Comparison of ENCODE assay signal across 27 cellular contexts in genomic region chrX:16873106-16873505, GRCh38. TPM values are rescaled to one million over a fixed set of nuclear protein-coding genes. Genes with fewer than 3 reads are reported as not detected.
DNase-seq lines count a peak whose midpoint lies in the region; ATAC-seq, FAIRE-seq and TF ChIP-seq lines count a peak whose summit lies in the region.
"Had no signal": no experiment of that assay in that cellular context is flagged by ENCODE, and none has a peak within 500 bp of the region (broad histone marks: within the 10 kb centered on the region; RNA-seq: fewer than 3 reads in every experiment).

No MANE protein-coding gene starts in this region.

- peak; percentile 48 for FAIRE-seq in keratinocyte (lab: Jason Lieb, UNC)
- no peak for FAIRE-seq in GM12892 (lab: Jason Lieb, UNC)

- dilution Hi-C loops in mammary epithelial cell (cut with HindIII; ENCODE audit: low sequenced_read_pairs) (no loop called here), keratinocyte (cut with MboI; ENCODE audit: extremely low pct_ligation_motif_present, low sequenced_read_pairs) (no loop called here)

- H3K9ac ChIP-seq in mammary epithelial cell (ENCODE audit: insufficient read depth, low read length) (no peak overlapping the region), PC-3 (ENCODE audit: low read length) (no peak overlapping the region), keratinocyte (ENCODE audit: control insufficient read depth, extremely low read depth, insufficient read depth, low read length) (no peak overlapping the region)
- H3K9ac ChIP-seq: BLaER1, neural progenitor cell had no signal

- H3K27ac Mint-ChIP-seq in MCF 10A (ENCODE audit: low read depth, unreplicated experiment) (no peak overlapping the region), type B pancreatic cell (peak overlapping the region; percentile 37)
- H3K27ac Mint-ChIP-seq: activated CD8-positive, alpha-beta memory T cell treated with anti-CD3 and anti-CD28 coated beads, Interleukin-2, amount 10 ng/mL, durations not matched to agents 7 days and 5 days; activated naive CD4-positive, alpha-beta T cell treated with anti-CD3 and anti-CD28 coated beads for 36 hours; neural progenitor cell had no signal

- peak overlapping the region; percentile 43 for H2AFZ ChIP-seq in mammary epithelial cell (ENCODE audit: low read depth, low read length)
- no peak overlapping the region for H2AFZ ChIP-seq in PC-3 (ENCODE audit: low read length)
- H2AFZ ChIP-seq in keratinocyte (ENCODE audit: control insufficient read depth, low read length): no peak overlapping the region

- H3K27me3 ChIP-seq in mammary epithelial cell (ENCODE audit: insufficient read depth, low read length) (no peaks in the 10 kb centered on the region), PC-3 (ENCODE audit: low read length) (no peaks in the 10 kb centered on the region), keratinocyte (ENCODE audit: control insufficient read depth, extremely low read depth, insufficient read depth, low read length) (peaks cover 9% of the 10 kb centered on the region), BE2C (no peaks in the 10 kb centered on the region)
- H3K27me3 ChIP-seq: upper lobe of right lung had no signal

- no peaks in the 10 kb centered on the region for H3K9me2 ChIP-seq in PC-3 (replicated peaks; ENCODE audit: low read length)

- peaks cover 19% of the 10 kb centered on the region for H3K79me2 ChIP-seq in mammary epithelial cell (ENCODE audit: insufficient read depth, low read length)
- H3K79me2 ChIP-seq in PC-3 (ENCODE audit: low read length): peaks cover 18% of the 10 kb centered on the region
- peaks cover 16% of the 10 kb centered on the region for H3K79me2 ChIP-seq in keratinocyte (ENCODE audit: control insufficient read depth, insufficient read depth, low read length)

- H3K4me1 ChIP-seq in mammary epithelial cell (ENCODE audit: insufficient read depth, low read length): peaks cover 22% of the 10 kb centered on the region
- H3K4me1 ChIP-seq in PC-3 (ENCODE audit: insufficient read depth, low read length): peaks cover 36% of the 10 kb centered on the region
- peaks cover 10% of the 10 kb centered on the region for H3K4me1 ChIP-seq in keratinocyte (ENCODE audit: control insufficient read depth, extremely low read depth, insufficient read depth, low read length)
- H3K4me1 ChIP-seq in BE2C: no peaks in the 10 kb centered on the region
- H3K4me1 ChIP-seq: upper lobe of right lung had no signal

- DNase-seq in mammary epithelial cell (peak; percentile 23), MCF 10A (ENCODE audit: unreplicated experiment) (no peak), PC-3 (peak; percentile 6), keratinocyte (ENCODE audit: low read depth, low spot score) (no peak), type B pancreatic cell (ENCODE audit: extremely low spot score, unreplicated experiment) (no peak), BE2C (no peak), T-helper 1 cell (no peak), GM12892 (ENCODE audit: insufficient read length) (no peak)
- DNase-seq: ACHN; activated CD4-positive, CD25-positive, alpha-beta regulatory T cell; activated CD8-positive, alpha-beta memory T cell treated with anti-CD3 and anti-CD28 coated beads, Interleukin-2, amount 10 ng/mL, durations not matched to agents 7 days and 5 days; activated naive CD4-positive, alpha-beta T cell treated with anti-CD3 and anti-CD28 coated beads for 36 hours; Caco-2; DMS79 treated with DMSO at 0.1 percent for 48 hours; glutamatergic neuron; HCEC 1CT; islet precursor cell; NCI-H2227 treated with DMSO at 0.1 percent for 48 hours; NCI-H82; OCI-M1; right cardiac atrium; Right ventricle myocardium superior; stimulated activated CD4-positive, alpha-beta T cell treated with anti-CD3 and anti-CD28 coated beads, Interleukin-2, amount 100 ng/mL, for 48 hours; substantia nigra; upper lobe of right lung had no signal

- no peaks in the 10 kb centered on the region for H3K9me3 ChIP-seq in mammary epithelial cell (replicated peaks; ENCODE audit: insufficient read depth, low read length)
- H3K9me3 ChIP-seq in PC-3 (ENCODE audit: low read length): no peaks in the 10 kb centered on the region
- no peaks in the 10 kb centered on the region for H3K9me3 ChIP-seq in keratinocyte (ENCODE audit: control insufficient read depth, low read depth, low read length)
- H3K9me3 ChIP-seq in BE2C: no peaks in the 10 kb centered on the region
- H3K9me3 ChIP-seq: Caco-2, upper lobe of right lung had no signal

- H3K36me3 Mint-ChIP-seq in MCF 10A (ENCODE audit: insufficient read depth, unreplicated experiment) (peaks cover 6% of the 10 kb centered on the region), type B pancreatic cell (peaks cover 5% of the 10 kb centered on the region)

- no peaks in the 10 kb centered on the region for H3K36me3 ChIP-seq in mammary epithelial cell (ENCODE audit: insufficient read depth, low read length)
- H3K36me3 ChIP-seq in PC-3 (ENCODE audit: low read depth, low read length): peaks cover 5% of the 10 kb centered on the region; the same call in 1 of the 2 replicates
- H3K36me3 ChIP-seq in keratinocyte (ENCODE audit: control insufficient read depth in 2 of 2, extremely low read depth in 1 of 2, insufficient read depth in 2 of 2, low read length in 2 of 2): no peaks in the 10 kb centered on the region
- H3K36me3 ChIP-seq in BE2C: peaks cover 2% of the 10 kb centered on the region; the same call in 1 of the 2 replicates
- H3K36me3 ChIP-seq: BLaER1, upper lobe of right lung had no signal

- CTCF ChIA-PET in mammary epithelial cell (lab: Charles Lee; ENCODE audit: low non-redundant PET): no interaction called here
- CTCF ChIA-PET in MCF 10A (lab: Yijun Ruan, JAX): interaction anchor here (0.7 to 5.4 kb wide), 5 partner anchors 10 to 210 kb away, joined by 3 to 42 read pairs (median 4); no protein-coding TSS in a partner anchor
- CTCF ChIA-PET in PC-3 (lab: Charles Lee): no interaction called here

- TF ChIP-seq POLR2A in GM12892 (IDR thresholded peaks at IDR 0.05; ENCODE audit: low read depth, low read length): no peak

- H3K4me2 ChIP-seq in mammary epithelial cell (ENCODE audit: insufficient read depth, low read depth, low read length): no peak overlapping the region
- H3K4me2 ChIP-seq in PC-3 (ENCODE audit: low read length): no peak overlapping the region
- no peak overlapping the region for H3K4me2 ChIP-seq in keratinocyte (ENCODE audit: control insufficient read depth, extremely low read depth, insufficient read depth, low read depth, low read length)
- H3K4me2 ChIP-seq: BLaER1 had no signal

- TF ChIP-seq CTCF in mammary epithelial cell (conservative IDR thresholded peaks at IDR 0.05 in 1 of 2, IDR thresholded peaks at IDR 0.05 in 1 of 2; ENCODE audit: extremely low read depth in 1 of 2, insufficient read depth in 1 of 2, low read depth in 1 of 2, low read length in 2 of 2): no peak
- TF ChIP-seq CTCF in MCF 10A (IDR thresholded peaks at IDR 0.05; ENCODE audit: unreplicated experiment): no peak
- TF ChIP-seq CTCF in PC-3 (conservative IDR thresholded peaks at IDR 0.05; ENCODE audit: low read depth, low read length): no peak
- no peak for TF ChIP-seq CTCF in keratinocyte (optimal IDR thresholded peaks at IDR 0.05 in 1 of 3, IDR thresholded peaks at IDR 0.05 in 1 of 3, conservative IDR thresholded peaks at IDR 0.05 in 1 of 3; ENCODE audit: extremely low read depth in 1 of 3, insufficient read depth in 2 of 3, low read length in 3 of 3)
- TF ChIP-seq CTCF in type B pancreatic cell (conservative IDR thresholded peaks at IDR 0.05): no peak
- no peak for TF ChIP-seq CTCF in BE2C (IDR thresholded peaks at IDR 0.05; ENCODE audit: low read depth, low read length)

- no peak for ATAC-seq in PC-3
- ATAC-seq: activated CD8-positive, alpha-beta memory T cell treated with anti-CD3 and anti-CD28 coated beads, Interleukin-2, amount 10 ng/mL, durations not matched to agents 7 days and 5 days; right cardiac atrium; upper lobe of right lung had no signal

- H3K9me3 Mint-ChIP-seq in MCF 10A (ENCODE audit: unreplicated experiment) (no peaks in the 10 kb centered on the region), type B pancreatic cell (no peaks in the 10 kb centered on the region)
- H3K9me3 Mint-ChIP-seq: activated naive CD4-positive, alpha-beta T cell treated with anti-CD3 and anti-CD28 coated beads for 36 hours; neural progenitor cell had no signal

- no peak overlapping the region for H3K4me3 Mint-ChIP-seq in MCF 10A (ENCODE audit: unreplicated experiment)
- no peak overlapping the region for H3K4me3 Mint-ChIP-seq in type B pancreatic cell
- H3K4me3 Mint-ChIP-seq: activated CD8-positive, alpha-beta memory T cell treated with anti-CD3 and anti-CD28 coated beads, Interleukin-2, amount 10 ng/mL, durations not matched to agents 7 days and 5 days; activated naive CD4-positive, alpha-beta T cell treated with anti-CD3 and anti-CD28 coated beads for 36 hours had no signal

- H3K27ac ChIP-seq in mammary epithelial cell (ENCODE audit: insufficient read depth, low read depth, low read length) (no peak overlapping the region), PC-3 (ENCODE audit: low read length) (no peak overlapping the region), keratinocyte (ENCODE audit: control insufficient read depth, insufficient read depth, low read length) (no peak overlapping the region)
- H3K27ac ChIP-seq: BLaER1, neural progenitor cell, upper lobe of right lung had no signal

- peaks cover 8% of the 10 kb centered on the region for H3K4me1 Mint-ChIP-seq in MCF 10A (ENCODE audit: insufficient read depth, unreplicated experiment)
- peaks cover 23% of the 10 kb centered on the region for H3K4me1 Mint-ChIP-seq in type B pancreatic cell (ENCODE audit: unreplicated experiment)

- H3K9me1 ChIP-seq in keratinocyte (ENCODE audit: control insufficient read depth, extremely low read depth, insufficient read depth, low read length): no peaks in the 10 kb centered on the region

- in situ Hi-C loops in mammary epithelial cell (cut with MboI; ENCODE audit: low sequenced_read_pairs in 2 of 2): no loop called here

- H3K4me3 ChIP-seq in mammary epithelial cell (replicated peaks in 1 of 3; ENCODE audit: insufficient read depth in 1 of 3, low read depth in 2 of 3, low read length in 3 of 3) (no peak overlapping the region), PC-3 (ENCODE audit: low read length) (no peak overlapping the region), keratinocyte (ENCODE audit: control insufficient read depth in 2 of 3, extremely low read depth in 1 of 3, insufficient read depth in 2 of 3, low read depth in 1 of 3, low read length in 3 of 3) (no peak overlapping the region), BE2C (ENCODE audit: low read depth, low read length) (no peak overlapping the region)
- H3K4me3 ChIP-seq: BLaER1, neural progenitor cell, upper lobe of right lung had no signal

- BruUV-seq in mammary epithelial cell (replicated peaks; lab: Mats Ljungman, UMichigan) (no TSS peak), MCF 10A (replicated peaks; lab: Mats Ljungman, UMichigan) (no TSS peak), PC-3 (replicated peaks; lab: Mats Ljungman, UMichigan) (no TSS peak)

- POLR2A ChIA-PET in MCF 10A (lab: Yijun Ruan, JAX) (interaction anchor here (0.6 to 6.3 kb wide), 2 partner anchors 10 to 548 kb away, joined by 3 to 30 read pairs; no protein-coding TSS in a partner anchor), PC-3 (lab: Charles Lee; ENCODE audit: unreplicated experiment) (no interaction called here)

- no peaks in the 10 kb centered on the region for H4K20me1 ChIP-seq in mammary epithelial cell (ENCODE audit: insufficient read depth, low read length)
- peaks cover 14% of the 10 kb centered on the region for H4K20me1 ChIP-seq in PC-3 (ENCODE audit: low read length)
- no peaks in the 10 kb centered on the region for H4K20me1 ChIP-seq in keratinocyte (ENCODE audit: control insufficient read depth, extremely low read depth, insufficient read depth, low read length)

- H3K27me3 Mint-ChIP-seq in MCF 10A (ENCODE audit: insufficient read depth, unreplicated experiment) (peaks cover 58% of the 10 kb centered on the region), type B pancreatic cell (peaks cover 10% of the 10 kb centered on the region)

- intact Hi-C loops in mammary epithelial cell (cut with micrococcal nuclease): no loop called here
- intact Hi-C loops in MCF 10A (cut with micrococcal nuclease): no loop called here
- intact Hi-C loops in PC-3 (cut with micrococcal nuclease): no loop called here

- 45% methylated on average over 7 of the region's 8 CpGs for WGBS in mammary epithelial cell (ENCODE audit: low coverage, missing lambda C conversion rate)

- no peaks in the 10 kb centered on the region for H3F3A ChIP-seq in PC-3 (ENCODE audit: low read length, unreplicated experiment)

RNA-seq across cellular contexts. Expression of gene RBBP7, which starts 2.9 kb away (rescaled TPM):
- total RNA-seq in mammary epithelial cell (100 to 1,000 TPM in 1 of 2 donors, 10 to 100 TPM in 1; 95.9 to 170 TPM), MCF 10A (2022) (81.9 and 95.2 TPM in 2 replicates), PC-3 (2014; rRNA removed) (153 and 155 TPM in 2 replicates), type B pancreatic cell (ENCODE audit: low replicate concordance) (157 and 202 TPM in 2 replicates)
- polyA plus RNA-seq in mammary epithelial cell (147 TPM), keratinocyte (88.5 to 137 TPM (median 101 TPM) in 3 replicates)
- polyA minus RNA-seq in mammary epithelial cell (119 TPM), keratinocyte (65.1 to 117 TPM (median 78.5 TPM) in 3 replicates)
- 62.3 TPM for polyA plus RNA-seq in keratinocyte (2011; ENCODE audit: low read depth)
- 67.3 and 97.1 TPM in 2 replicates for polyA plus RNA-seq in keratinocyte (2011; cell fraction: cytosol; rRNA removed)
- 91.8 and 110 TPM in 2 replicates for polyA plus RNA-seq in keratinocyte (2011; cell fraction: nucleus; rRNA removed)
- 65.5 and 147 TPM in 2 replicates for polyA plus RNA-seq in keratinocyte (2012; ENCODE audit: low replicate concordance)
- polyA minus RNA-seq in keratinocyte (2011; cell fraction: cytosol; rRNA and poly(A)+ RNA removed): 55.6 TPM
- polyA minus RNA-seq in keratinocyte (2011; cell fraction: nucleus; rRNA and poly(A)+ RNA removed): 36.0 and 48.8 TPM in 2 replicates
- polyA plus RNA-seq in BE2C (2012; ENCODE audit: insufficient read depth, insufficient read length, low read depth): 88.2 TPM
- polyA plus RNA-seq in GM12892 (2012; ENCODE audit: missing spikeins): 143 TPM

Comparison
In these comparisons a context has a peak if more than half of its experiments do, and no peak if none do; other contexts are left out.
1. DNase-seq: peak in mammary epithelial cell (single experiment) and PC-3 (single experiment); none in MCF 10A (single experiment), keratinocyte (single experiment), type B pancreatic cell (single experiment), BE2C (single experiment), T-helper 1 cell (0 of 5) and GM12892 (single experiment).